In genomic region chr12:113847856-113848255, GRCh38 we compare ENCODE assay signal across 24 cellular contexts.
"Had no signal": no experiment of that assay in that cellular context is flagged by ENCODE, and none has a peak within 500 bp of the region (broad histone marks: within the 10 kb centered on the region; RNA-seq: fewer than 3 reads in every experiment).

No MANE protein-coding gene starts in this region.

- H3K36me3 Mint-ChIP-seq: natural killer cell treated with Interleukin-12 subunit alpha and Interleukin-12 subunit beta and Interleukin-15 and Interleukin-18, amount 100 ng/mL, for 72 hours had no signal

- H3K4me3 Mint-ChIP-seq: memory B cell; mesothelial cell of epicardium; natural killer cell treated with Interleukin-12 subunit alpha and Interleukin-12 subunit beta and Interleukin-15 and Interleukin-18, amount 100 ng/mL, for 72 hours had no signal

- H3K79me2 ChIP-seq: parathyroid adenoma had no signal

- ATAC-seq: gastrocnemius medialis; heart right ventricle; left lung; lower lobe of right lung; natural killer cell treated with Interleukin-12 subunit alpha and Interleukin-12 subunit beta and Interleukin-15 and Interleukin-18, amount 100 ng/mL, for 72 hours had no signal

- H2AFZ ChIP-seq: parathyroid adenoma had no signal

- H3K9me3 ChIP-seq: esophagus muscularis mucosa, gastrocnemius medialis, heart right ventricle, left lung, lower lobe of right lung, prostate gland, sigmoid colon, stomach, thoracic aorta, transverse colon had no signal

- H3K9me3 Mint-ChIP-seq: memory B cell; mesothelial cell of epicardium; natural killer cell treated with Interleukin-12 subunit alpha and Interleukin-12 subunit beta and Interleukin-15 and Interleukin-18, amount 100 ng/mL, for 72 hours had no signal

- H3K4me3 ChIP-seq: esophagus muscularis mucosa, gastrocnemius medialis, heart right ventricle, left lung, lower lobe of right lung, prostate gland, sigmoid colon, skin epidermis, stomach, thoracic aorta, transverse colon had no signal

- DNase-seq: effector memory CD4-positive, alpha-beta T cell; gastrocnemius medialis; heart right ventricle; hypothalamus; left lung; lower lobe of right lung; occipital lobe; sigmoid colon; stimulated activated CD4-positive, alpha-beta T cell treated with anti-CD3 and anti-CD28 coated beads, Interleukin-2, amount 100 ng/mL, for 24 hours; stimulated activated CD4-positive, alpha-beta T cell treated with anti-CD3 and anti-CD28 coated beads, Interleukin-4, amount 100 ng/mL, for 4 hours; stimulated activated naive CD4-positive, alpha-beta T cell; stomach; substantia nigra; transverse colon had no signal

- H3K36me3 ChIP-seq: gastrocnemius medialis had no signal

- H3K27me3 Mint-ChIP-seq: memory B cell; natural killer cell treated with Interleukin-12 subunit alpha and Interleukin-12 subunit beta and Interleukin-15 and Interleukin-18, amount 100 ng/mL, for 72 hours had no signal

- H3K4me1 Mint-ChIP-seq: memory B cell had no signal

- H3K4me1 ChIP-seq: left lung, lower lobe of right lung, parathyroid adenoma, prostate gland had no signal

- H3K9ac ChIP-seq: parathyroid adenoma had no signal

- H3K27ac ChIP-seq: epithelial cell of prostate, esophagus muscularis mucosa, gastrocnemius medialis, heart right ventricle, left lung, lower lobe of right lung, parathyroid adenoma, prostate gland, sigmoid colon, skin epidermis, stomach, thoracic aorta, transverse colon had no signal

- FAIRE-seq: islet of Langerhans had no signal

- H3K27me3 ChIP-seq: esophagus muscularis mucosa, gastrocnemius medialis, heart right ventricle, left lung, sigmoid colon, stomach, transverse colon had no signal

- H3K27ac Mint-ChIP-seq: memory B cell; mesothelial cell of epicardium; natural killer cell treated with Interleukin-12 subunit alpha and Interleukin-12 subunit beta and Interleukin-15 and Interleukin-18, amount 100 ng/mL, for 72 hours had no signal
